26 cellular contexts compared by ENCODE assay signal in genomic region chr5:81091199-81091598, GRCh38.
"Had no signal": no experiment of that assay in that cellular context is flagged by ENCODE, and none has a peak within 500 bp of the region (broad histone marks: within the 10 kb centered on the region; RNA-seq: fewer than 3 reads in every experiment).

No MANE protein-coding gene starts in this region.

- H3K27me3 Mint-ChIP-seq: activated CD4-positive, alpha-beta T cell treated with anti-CD3 and anti-CD28 coated beads, Interleukin-2, amount 10 ng/mL, durations not matched to agents 7 days and 5 days; activated CD8-positive, alpha-beta T cell treated with anti-CD3 and anti-CD28 coated beads for 36 hours; activated naive CD8-positive, alpha-beta T cell treated with anti-CD3 and anti-CD28 coated beads, Interleukin-2, amount 10 ng/mL, durations not matched to agents 7 days and 5 days; T-helper 17 cell had no signal

- H3K27ac ChIP-seq: esophagus muscularis mucosa, foreskin keratinocyte, gastrocnemius medialis, heart right ventricle had no signal

- H3K4me1 Mint-ChIP-seq: activated CD4-positive, alpha-beta T cell treated with anti-CD3 and anti-CD28 coated beads, Interleukin-2, amount 10 ng/mL, durations not matched to agents 7 days and 5 days had no signal

- H3K36me3 ChIP-seq: gastrocnemius medialis had no signal

- ATAC-seq: activated CD8-positive, alpha-beta T cell treated with anti-CD3 and anti-CD28 coated beads for 36 hours; activated T-cell treated with anti-CD3 and anti-CD28 coated beads, Interleukin-2, amount 50 U/mL, for 4 hours; effector memory CD8-positive, alpha-beta T cell; foreskin keratinocyte; gastrocnemius medialis; heart right ventricle; T-helper 17 cell had no signal

- H3K4me3 ChIP-seq: esophagus muscularis mucosa, gastrocnemius medialis, heart right ventricle had no signal

- H3K9me3 ChIP-seq: esophagus muscularis mucosa, gastrocnemius medialis, heart right ventricle had no signal

- H3K4me3 Mint-ChIP-seq: activated CD4-positive, alpha-beta T cell treated with anti-CD3 and anti-CD28 coated beads, Interleukin-2, amount 10 ng/mL, durations not matched to agents 7 days and 5 days; activated CD8-positive, alpha-beta T cell treated with anti-CD3 and anti-CD28 coated beads for 36 hours; activated naive CD4-positive, alpha-beta T cell treated with anti-CD3 and anti-CD28 coated beads for 36 hours; activated naive CD8-positive, alpha-beta T cell treated with anti-CD3 and anti-CD28 coated beads, Interleukin-2, amount 10 ng/mL, durations not matched to agents 7 days and 5 days; activated T-cell treated with anti-CD3 and anti-CD28 coated beads, Interleukin-2, amount 50 U/mL, for 4 hours; effector memory CD8-positive, alpha-beta T cell; T-helper 17 cell; T-helper 2 cell treated with Interferon-gamma antibody and Interleukin-4, amounts not matched to agents 5 μg/mL and 100 μg/mL, for 36 hours had no signal

- H3K9me3 Mint-ChIP-seq: activated CD4-positive, alpha-beta T cell treated with anti-CD3 and anti-CD28 coated beads, Interleukin-2, amount 10 ng/mL, durations not matched to agents 7 days and 5 days; activated CD8-positive, alpha-beta T cell treated with anti-CD3 and anti-CD28 coated beads for 36 hours; activated naive CD4-positive, alpha-beta T cell treated with anti-CD3 and anti-CD28 coated beads for 36 hours; activated naive CD8-positive, alpha-beta T cell treated with anti-CD3 and anti-CD28 coated beads, Interleukin-2, amount 10 ng/mL, durations not matched to agents 7 days and 5 days; activated T-cell treated with anti-CD3 and anti-CD28 coated beads, Interleukin-2, amount 50 U/mL, for 4 hours; activated T-helper 2 cell treated with anti-CD3 and anti-CD28 coated beads, Interferon-gamma antibody, Interleukin-2, Interleukin-4, amounts not matched to agents 10 μg/mL and 5 μg/mL and 100 μg/mL, durations not matched to agents 14 hours and 24 hours and 36 hours; effector memory CD8-positive, alpha-beta T cell; T-helper 2 cell treated with Interferon-gamma antibody and Interleukin-4, amounts not matched to agents 5 μg/mL and 100 μg/mL, for 36 hours had no signal

- H3K27ac Mint-ChIP-seq: activated CD4-positive, alpha-beta T cell treated with anti-CD3 and anti-CD28 coated beads, Interleukin-2, amount 10 ng/mL, durations not matched to agents 7 days and 5 days; activated CD8-positive, alpha-beta T cell treated with anti-CD3 and anti-CD28 coated beads for 36 hours; activated naive CD4-positive, alpha-beta T cell treated with anti-CD3 and anti-CD28 coated beads for 36 hours; activated naive CD8-positive, alpha-beta T cell treated with anti-CD3 and anti-CD28 coated beads, Interleukin-2, amount 10 ng/mL, durations not matched to agents 7 days and 5 days; activated T-helper 2 cell treated with anti-CD3 and anti-CD28 coated beads, Interferon-gamma antibody, Interleukin-2, Interleukin-4, amounts not matched to agents 10 μg/mL and 5 μg/mL and 100 μg/mL, durations not matched to agents 14 hours and 24 hours and 36 hours; effector memory CD8-positive, alpha-beta T cell; T-helper 17 cell; T-helper 2 cell treated with Interferon-gamma antibody and Interleukin-4, amounts not matched to agents 5 μg/mL and 100 μg/mL, for 36 hours had no signal

- H3K4me1 ChIP-seq: esophagus muscularis mucosa, foreskin keratinocyte, gastrocnemius medialis, heart right ventricle had no signal

- DNase-seq: activated CD4-positive, alpha-beta T cell treated with anti-CD3 and anti-CD28 coated beads for 4 hours; activated CD4-positive, alpha-beta T cell treated with anti-CD3 and anti-CD28 coated beads, Interleukin-2, amount 10 ng/mL, durations not matched to agents 7 days and 5 days; activated CD4-positive, alpha-beta T cell treated with anti-CD3 and anti-CD28 coated beads, Interleukin-2, amount 50 U/mL, for 4 hours; activated CD4-positive, CD25-positive, alpha-beta regulatory T cell; activated CD4-positive, CD25-positive, alpha-beta regulatory T cell treated with anti-CD3 and anti-CD28 coated beads, Interleukin-2, amount 50 U/mL, for 72 hours; activated CD8-positive, alpha-beta memory T cell treated with anti-CD3 and anti-CD28 coated beads for 24 hours; activated CD8-positive, alpha-beta T cell treated with anti-CD3 and anti-CD28 coated beads for 36 hours; activated effector memory CD4-positive, alpha-beta T cell treated with anti-CD3 and anti-CD28 coated beads, Interleukin-2, amount 50 U/mL, for 16 hours; activated naive CD4-positive, alpha-beta T cell treated with anti-CD3 and anti-CD28 coated beads for 36 hours; activated naive CD8-positive, alpha-beta T cell treated with anti-CD3 and anti-CD28 coated beads, Interleukin-2, amount 10 ng/mL, durations not matched to agents 7 days and 5 days; activated T-cell treated with anti-CD3 and anti-CD28 coated beads, Interleukin-2, amount 50 U/mL, for 4 hours; amniotic stem cell; cortex of kidney; dermis blood vessel endothelial cell; effector CD4-positive, alpha-beta T cell; effector memory CD8-positive, alpha-beta T cell; erythroblast; foreskin keratinocyte; gastrocnemius medialis; glutamatergic neuron; heart right ventricle; T-helper 1 cell; T-helper 17 cell had no signal

- H3K27me3 ChIP-seq: esophagus muscularis mucosa, gastrocnemius medialis, heart right ventricle had no signal
